Comparison of ENCODE assay signal across 8 cellular contexts in the genomic region with DNA sequence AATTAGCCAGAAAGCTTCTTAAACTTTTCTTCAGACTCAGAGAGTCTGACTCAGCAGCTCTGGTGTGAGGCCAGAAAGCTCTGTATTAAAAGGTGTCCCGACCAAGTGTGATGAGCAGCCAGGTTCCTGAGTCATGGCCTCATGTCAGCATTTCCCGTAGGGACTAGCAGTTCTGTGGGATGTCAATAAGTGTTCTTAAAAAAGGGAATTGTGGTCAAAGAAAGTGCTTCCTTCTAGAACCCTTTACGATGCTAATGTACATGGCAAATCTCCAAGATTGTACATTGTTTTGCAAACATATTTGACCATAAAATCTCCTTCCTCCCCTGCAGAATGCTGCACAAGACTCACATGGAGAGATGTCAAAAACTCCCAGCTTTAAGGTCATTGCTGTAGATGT.
A peak's percentile ranks its signal among the peaks of the same experiment; 100 is the strongest.
DNase-seq lines count a peak whose midpoint lies in the region; TF ChIP-seq lines count a peak whose summit lies in the region.
"Had no signal": no experiment of that assay in that cellular context is flagged by ENCODE, and none has a peak within 500 bp of the region (broad histone marks: within the 10 kb centered on the region; RNA-seq: fewer than 3 reads in every experiment).

No MANE protein-coding gene starts in this region.

- H3K27me3 ChIP-seq in adipocyte (replicated peaks; ENCODE audit: control insufficient read depth, insufficient read depth, low read length), result no peaks in the 10 kb centered on the region
- no peaks in the 10 kb centered on the region for H3K27me3 ChIP-seq in transverse colon
- H3K27me3 ChIP-seq in Peyer's patch, result no peaks in the 10 kb centered on the region

- H3K9me3 ChIP-seq in adipocyte (ENCODE audit: control insufficient read depth, low read length) (no peaks in the 10 kb centered on the region), transverse colon (peaks cover 0 to 5% of the 10 kb centered on the region in 2 donors), Peyer's patch (no peaks in the 10 kb centered on the region)

- H3K4me1 ChIP-seq in adipocyte (ENCODE audit: control insufficient read depth, insufficient read depth, low read length) (peaks cover 20% of the 10 kb centered on the region), transverse colon (peaks cover 0 to 10% (median 4%) of the 10 kb centered on the region in 4 donors), Peyer's patch (no peaks in the 10 kb centered on the region)

- H3K4me3 ChIP-seq in adipocyte (ENCODE audit: low read length) (no peak overlapping the region), transverse colon (no peak overlapping the region), Peyer's patch (no peak overlapping the region)
- H3K4me3 ChIP-seq: heart right ventricle had no signal

- in situ Hi-C loops in transverse colon (cut with MboI; ENCODE audit: low pct_ligation_motif_present in 1 of 4, low pct_unique_long_range_greater_than_20kb in 1 of 4, low sequenced_read_pairs in 3 of 4), result no loop called here

- H3K27ac ChIP-seq in transverse colon (no peak overlapping the region), Peyer's patch (no peak overlapping the region)

- 0 to 14% methylated on average over 1 to 3 of the region's 3 CpGs for WGBS in transverse colon (ENCODE audit: low coverage in 1 of 2), 2 donors

- no peak for TF ChIP-seq CTCF in transverse colon (IDR thresholded peaks at IDR 0.05)
- no peak for TF ChIP-seq CTCF in Peyer's patch (IDR thresholded peaks at IDR 0.05)

- no peak for TF ChIP-seq EP300 in transverse colon (IDR thresholded peaks at IDR 0.05; ENCODE audit: low read depth)

- TF ChIP-seq POLR2A in transverse colon (IDR thresholded peaks at IDR 0.05) (no peak), Peyer's patch (IDR thresholded peaks at IDR 0.05) (no peak)

- intact Hi-C loops in transverse colon (cut with DNase I; ENCODE audit: low total_unique reads), result no loop called here

- H3K9ac ChIP-seq in adipocyte (ENCODE audit: low read length), result no peak overlapping the region

- H3K36me3 ChIP-seq in adipocyte (ENCODE audit: control insufficient read depth, insufficient read depth, low read length, severe bottlenecking) (peaks cover 24% of the 10 kb centered on the region), transverse colon (peaks cover 0 to 7% (median 2%) of the 10 kb centered on the region in 4 donors), Peyer's patch (peaks cover 0 to 19% (median 0%) of the 10 kb centered on the region in 3 donors)

- DNase-seq in HS-5 (ENCODE audit: low read depth), result peak; percentile 16
- DNase-seq in adipocyte (ENCODE audit: low read depth), result peak; percentile 31
- DNase-seq in iPS-NIHi7 (ENCODE audit: extremely low spot score), result peak; percentile 64
- peak; percentile 11 for DNase-seq in transverse colon
- DNase-seq in Peyer's patch, result no peak
- no peak for DNase-seq in activated effector memory CD4-positive, alpha-beta T cell treated with Interleukin-2 at 50 U/mL for 16 hours
- no peak for DNase-seq in DMS 273 (lab: John Stamatoyannopoulos, UW; ENCODE audit: unreplicated experiment)
- DNase-seq: heart right ventricle had no signal

Comparison
In these comparisons a context has a peak if more than half of its experiments do, and no peak if none do; other contexts are left out.
1. DNase-seq: peak in HS-5 (single experiment), adipocyte (single experiment), iPS-NIHi7 (single experiment) and transverse colon (single experiment); none in Peyer's patch (0 of 3), activated effector memory CD4-positive, alpha-beta T cell treated with Interleukin-2 at 50 U/mL for 16 hours (single experiment) and DMS 273 (single experiment).